In the genomic region with DNA sequence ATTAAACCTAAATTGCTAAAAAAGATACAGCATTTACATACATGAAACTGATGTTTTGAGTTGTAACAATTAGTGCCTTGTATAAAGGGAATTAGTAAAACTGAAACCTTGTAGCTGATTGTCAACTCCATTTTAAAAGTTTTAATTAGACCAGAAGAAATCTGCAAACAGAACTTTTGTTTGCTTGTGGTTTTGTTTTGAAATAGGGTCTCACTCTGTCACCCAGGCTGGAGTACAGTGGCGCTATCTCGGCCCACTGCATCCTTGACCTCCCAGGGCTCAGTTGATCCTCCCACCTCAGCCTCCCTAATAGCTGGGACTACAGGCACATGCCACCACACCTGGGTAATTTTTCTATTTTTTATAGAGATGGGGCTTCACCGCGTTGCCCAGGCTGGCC, we compare ENCODE assay signal across 28 cellular contexts.
"Had no signal": no experiment of that assay in that cellular context is flagged by ENCODE, and none has a peak within 500 bp of the region (broad histone marks: within the 10 kb centered on the region; RNA-seq: fewer than 3 reads in every experiment).

No MANE protein-coding gene starts in this region.

- H3K27ac ChIP-seq: colonic mucosa, coronary artery, dorsolateral prefrontal cortex, epithelial cell of prostate, esophagus muscularis mucosa, esophagus squamous epithelium, foreskin keratinocyte, gastrocnemius medialis, gastroesophageal sphincter, heart left ventricle, heart right ventricle, hepatocyte had no signal

- H3K36me3 ChIP-seq: colonic mucosa, gastrocnemius medialis had no signal

- H3K9me3 ChIP-seq: colonic mucosa, esophagus muscularis mucosa, esophagus squamous epithelium, gastrocnemius medialis, gastroesophageal sphincter, heart left ventricle, heart right ventricle had no signal

- H2AFZ ChIP-seq: hepatocyte had no signal

- H3K79me2 ChIP-seq: hepatocyte had no signal

- H3K4me3 ChIP-seq: colonic mucosa, coronary artery, dorsolateral prefrontal cortex, esophagus muscularis mucosa, esophagus squamous epithelium, gastrocnemius medialis, gastroesophageal sphincter, heart left ventricle, heart right ventricle, hepatocyte had no signal

- FAIRE-seq: endometrium, endothelial cell of umbilical vein, frontal cortex had no signal

- H3K4me2 ChIP-seq: hepatocyte had no signal

- H3K27me3 ChIP-seq: colonic mucosa, esophagus muscularis mucosa, esophagus squamous epithelium, foreskin keratinocyte, gastrocnemius medialis, gastroesophageal sphincter, heart left ventricle, heart right ventricle, hepatocyte had no signal

- H3K4me1 ChIP-seq: colonic mucosa, esophagus muscularis mucosa, esophagus squamous epithelium, foreskin keratinocyte, gastrocnemius medialis, gastroesophageal sphincter, heart left ventricle, heart right ventricle had no signal

- ATAC-seq: effector memory CD8-positive, alpha-beta T cell; esophagus mucosa; foreskin keratinocyte; gastrocnemius medialis; gastroesophageal sphincter; heart left ventricle; heart right ventricle had no signal

- DNase-seq: colonic mucosa; cortex of kidney; dermis blood vessel endothelial cell; dorsolateral prefrontal cortex; effector CD4-positive, alpha-beta T cell; effector CD8-positive, alpha-beta T cell; effector memory CD4-positive, alpha-beta T cell; effector memory CD8-positive, alpha-beta T cell; endodermal cell; erythroblast; esophagus squamous epithelium; foreskin fibroblast; foreskin keratinocyte; foreskin melanocyte; gastrocnemius medialis; glutamatergic neuron; head of caudate nucleus; heart left ventricle; heart right ventricle had no signal
